15 cellular contexts compared by ENCODE assay signal in genomic region chr5:56698463-56699381, GRCh38.
DNase-seq lines count a peak whose midpoint lies in the region; ATAC-seq and TF ChIP-seq lines count a peak whose summit lies in the region.
"Had no signal": no experiment of that assay in that cellular context is flagged by ENCODE, and none has a peak within 500 bp of the region (broad histone marks: within the 10 kb centered on the region; RNA-seq: fewer than 3 reads in every experiment).

No MANE protein-coding gene starts in this region.

- H3K4me3 ChIP-seq in naive thymus-derived CD4-positive, alpha-beta T cell (ENCODE audit: low read length), result no peak overlapping the region
- H3K4me3 ChIP-seq in suprapubic skin (no peak overlapping the region), testis (no peak overlapping the region)
- H3K4me3 ChIP-seq: coronary artery, gastrocnemius medialis, left lung had no signal

- H3K4me1 Mint-ChIP-seq in naive thymus-derived CD4-positive, alpha-beta T cell, result peaks cover 47 to 99% (median 80%) of the 10 kb centered on the region in 7 donors

- POLR2A ChIA-PET in naive thymus-derived CD4-positive, alpha-beta T cell (lab: Charles Lee), result interaction anchor here (0.8 to 4.0 kb wide), 7 partner anchors 10 to 219 kb away, joined by 3 to 61 read pairs (median 4); no protein-coding TSS in a partner anchor

- no peaks in the 10 kb centered on the region for H3K36me3 ChIP-seq in naive thymus-derived CD4-positive, alpha-beta T cell (ENCODE audit: control insufficient read depth in 2 of 3, insufficient read depth in 3 of 3, low read length in 3 of 3)
- no peaks in the 10 kb centered on the region for H3K36me3 ChIP-seq in suprapubic skin
- H3K36me3 ChIP-seq in testis (ENCODE audit: low read depth, missing control alignments), result no peaks in the 10 kb centered on the region
- H3K36me3 ChIP-seq: gastrocnemius medialis, left lung, WERI-Rb-1 had no signal

- intact Hi-C loops in naive thymus-derived CD4-positive, alpha-beta T cell (cut with micrococcal nuclease), result loop anchor here (2.0 to 10.0 kb wide), 5 partner anchors 14 to 424 kb away; no protein-coding TSS in a partner anchor
- intact Hi-C loops in testis (cut with DNase I; ENCODE audit: low total_unique reads), result no loop called here

- H3K27ac ChIP-seq in naive thymus-derived CD4-positive, alpha-beta T cell (ENCODE audit: low read depth, low read length), result peak overlapping the region; percentile 25
- H3K27ac ChIP-seq in suprapubic skin (no peak overlapping the region), testis (peak overlapping the region in 1 of 2 donors; percentile 20)
- H3K27ac ChIP-seq: coronary artery, WERI-Rb-1 had no signal

- CTCF ChIA-PET in naive thymus-derived CD4-positive, alpha-beta T cell (lab: Charles Lee), result interaction anchor here (0.6 to 1.7 kb wide), 6 partner anchors 13 to 345 kb away, joined by 3 to 4 read pairs (median 3); no protein-coding TSS in a partner anchor

- peak overlapping the region in 8 of 10 donors; percentile 33 to 70 (median 54) for H3K4me3 Mint-ChIP-seq in naive thymus-derived CD4-positive, alpha-beta T cell

- no peaks in the 10 kb centered on the region for H3K27me3 ChIP-seq in naive thymus-derived CD4-positive, alpha-beta T cell (ENCODE audit: control insufficient read depth in 2 of 2, insufficient read depth in 2 of 2, low read length in 2 of 2)
- H3K27me3 ChIP-seq in suprapubic skin (no peaks in the 10 kb centered on the region), testis (no peaks in the 10 kb centered on the region)
- H3K27me3 ChIP-seq: gastrocnemius medialis, left lung had no signal

- H3K9me3 ChIP-seq in naive thymus-derived CD4-positive, alpha-beta T cell (ENCODE audit: control insufficient read depth in 2 of 3, low read length in 3 of 3), result no peaks in the 10 kb centered on the region
- no peaks in the 10 kb centered on the region for H3K9me3 ChIP-seq in suprapubic skin
- no peaks in the 10 kb centered on the region for H3K9me3 ChIP-seq in testis
- H3K9me3 ChIP-seq: gastrocnemius medialis, left lung had no signal

- H3K27ac Mint-ChIP-seq in naive thymus-derived CD4-positive, alpha-beta T cell, result peak overlapping the region; percentile 4 to 87 (median 69)

- peaks cover 0 to 20% (median 0%) of the 10 kb centered on the region in 5 donors for H3K36me3 Mint-ChIP-seq in naive thymus-derived CD4-positive, alpha-beta T cell

- TF ChIP-seq EP300 in suprapubic skin (IDR thresholded peaks at IDR 0.05), result no peak

- 24% methylated on average over 5 of the region's 5 CpGs for WGBS in suprapubic skin
- 34 to 46% methylated on average over 5 of the region's 5 CpGs for WGBS in testis, 2 donors

- peaks cover 0 to 5% (median 0%) of the 10 kb centered on the region in 11 donors for H3K9me3 Mint-ChIP-seq in naive thymus-derived CD4-positive, alpha-beta T cell

- DNase-seq in DMS 273 (lab: John Stamatoyannopoulos, UW; ENCODE audit: unreplicated experiment) (peak; percentile 83), NCI-H146 (lab: John Stamatoyannopoulos, UW) (peak; percentile 80), cerebellar cortex (ENCODE audit: low spot score) (peak; percentile 13), suprapubic skin (ENCODE audit: low spot score in 2 of 2) (no peak), GM19238 (ENCODE audit: insufficient read length, low spot score) (no peak), testis (no peak)
- DNase-seq in naive thymus-derived CD4-positive, alpha-beta T cell, result no peak
- DNase-seq: activated gamma-delta T cell, DMS79, gastrocnemius medialis, left lung, NCI-H1105 treated with DMSO at 0.1 percent for 48 hours, WERI-Rb-1 had no signal

- no peak for TF ChIP-seq POLR2A in suprapubic skin (IDR thresholded peaks at IDR 0.05)
- TF ChIP-seq POLR2A in testis (IDR thresholded peaks at IDR 0.05), result no peak

- peaks cover 0 to 6% (median 0%) of the 10 kb centered on the region in 5 donors for H3K27me3 Mint-ChIP-seq in naive thymus-derived CD4-positive, alpha-beta T cell

- peaks cover 12 to 60% of the 10 kb centered on the region in 2 donors for H3K4me1 ChIP-seq in naive thymus-derived CD4-positive, alpha-beta T cell (ENCODE audit: control insufficient read depth in 2 of 2, insufficient read depth in 2 of 2, low read length in 2 of 2)
- peaks cover 18% of the 10 kb centered on the region for H3K4me1 ChIP-seq in suprapubic skin
- peaks cover 19% of the 10 kb centered on the region for H3K4me1 ChIP-seq in testis
- H3K4me1 ChIP-seq: gastrocnemius medialis had no signal

- no peak for ATAC-seq in naive thymus-derived CD4-positive, alpha-beta T cell
- ATAC-seq in GM18907 (IDR thresholded peaks at IDR 0.05; ENCODE audit: unreplicated experiment), result no peak
- ATAC-seq: left lung had no signal

- TF ChIP-seq CTCF in suprapubic skin (IDR thresholded peaks at IDR 0.05), result no peak
- TF ChIP-seq CTCF in testis (IDR thresholded peaks at IDR 0.05), result no peak

Comparison
In these comparisons a context has a peak if more than half of its experiments do, and no peak if none do; other contexts are left out.
1. DNase-seq: peak in DMS 273 (single experiment), NCI-H146 (single experiment) and cerebellar cortex (single experiment); none in naive thymus-derived CD4-positive, alpha-beta T cell (0 of 9), suprapubic skin (0 of 2), GM19238 (single experiment) and testis (single experiment).